ENCODE assay signal across 9 cellular contexts in the genomic region with DNA sequence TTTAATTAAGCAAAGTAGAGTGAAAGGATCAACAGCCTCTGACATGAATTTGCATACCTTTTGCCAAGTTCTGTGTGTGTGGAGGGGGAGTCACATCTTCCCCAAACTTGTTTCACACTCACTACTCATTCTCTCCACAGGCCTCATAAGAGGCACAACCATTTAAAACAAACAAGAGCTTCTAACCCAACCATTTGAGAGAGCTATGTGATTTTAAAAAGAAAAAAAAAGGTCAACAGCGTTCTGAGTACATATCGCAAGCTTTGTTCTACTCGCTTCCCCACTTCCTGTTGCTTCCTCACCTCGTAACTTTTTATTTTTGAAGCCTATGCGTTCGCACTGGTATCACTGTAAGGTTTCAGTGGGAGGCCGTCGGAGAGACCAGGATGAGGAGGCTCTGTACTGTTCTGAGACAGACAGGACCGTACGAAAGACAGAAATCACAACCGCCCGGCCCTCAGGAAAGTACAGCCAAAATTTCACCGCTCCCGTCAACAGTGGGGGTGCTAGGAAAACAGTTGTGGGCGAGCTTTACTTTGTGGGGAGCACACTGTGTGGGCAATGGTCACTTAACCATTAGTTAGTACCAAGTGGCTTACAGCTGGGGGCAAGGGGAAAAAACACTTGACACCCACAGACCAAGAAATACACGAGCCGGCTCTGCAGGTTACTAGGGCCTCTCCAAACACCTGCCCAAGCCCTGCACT.
DNase-seq lines count a peak whose midpoint lies in the region; ATAC-seq and TF ChIP-seq lines count a peak whose summit lies in the region.
"Had no signal": no experiment of that assay in that cellular context is flagged by ENCODE, and none has a peak within 500 bp of the region (broad histone marks: within the 10 kb centered on the region; RNA-seq: fewer than 3 reads in every experiment).

No MANE protein-coding gene starts in this region.

- H3K4me3 Mint-ChIP-seq in activated T-cell treated with anti-CD3 and anti-CD28 coated beads, Interleukin-2, amount 50 U/mL, for 72 hours = peak overlapping the region; percentile 76 to 94
- H3K4me3 Mint-ChIP-seq in progenitor cell of endocrine pancreas (ENCODE audit: low read depth) = no peak overlapping the region

- H3K36me3 ChIP-seq in GM06990 (ENCODE audit: control insufficient read depth, insufficient read depth, low read length) = no peaks in the 10 kb centered on the region

- peak; percentile 62 for DNase-seq in GM06990 (ENCODE audit: extremely low read depth, insufficient read length)
- DNase-seq in Jurkat, Clone E6-1 (ENCODE audit: low read depth, low spot score) = peak; percentile 82
- DNase-seq in activated T-cell treated with anti-CD3 and anti-CD28 coated beads, Interleukin-2, amount 50 U/mL, for 72 hours = peak; percentile 82 to 90
- DNase-seq in stimulated activated CD4-positive, alpha-beta T cell treated with anti-CD3 and anti-CD28 coated beads, Interleukin-12 subunit alpha, Interleukin-12 subunit beta, amount 100 ng/mL, for 24 hours (ENCODE audit: low read depth in 2 of 2) = peak; percentile 40 to 64
- no peak for DNase-seq in T-helper 9 cell
- DNase-seq in progenitor cell of endocrine pancreas (ENCODE audit: low spot score, unreplicated experiment) = no peak
- no peak for DNase-seq in NCI-H69 (lab: John Stamatoyannopoulos, UW)
- DNase-seq: naive B cell had no signal

- peak overlapping the region; percentile 100 for H3K27ac Mint-ChIP-seq in activated T-cell treated with anti-CD3 and anti-CD28 coated beads, Interleukin-2, amount 50 U/mL, for 72 hours
- no peak overlapping the region for H3K27ac Mint-ChIP-seq in progenitor cell of endocrine pancreas

- peak overlapping the region; percentile 12; the same call in 1 of the 2 replicates for H3K4me3 ChIP-seq in GM06990 (replicated peaks; ENCODE audit: low read depth, low read length)
- peak overlapping the region; percentile 13 for H3K4me3 ChIP-seq in Jurkat, Clone E6-1 (ENCODE audit: low read length)

- H3K4me1 Mint-ChIP-seq in activated T-cell treated with anti-CD3 and anti-CD28 coated beads, Interleukin-2, amount 50 U/mL, for 72 hours (ENCODE audit: low read depth) = peaks cover 100% of the 10 kb centered on the region
- H3K4me1 Mint-ChIP-seq in progenitor cell of endocrine pancreas (ENCODE audit: low read depth) = peaks cover 12% of the 10 kb centered on the region

- H3K27me3 Mint-ChIP-seq in activated T-cell treated with anti-CD3 and anti-CD28 coated beads, Interleukin-2, amount 50 U/mL, for 72 hours (ENCODE audit: low read depth) = no peaks in the 10 kb centered on the region
- no peaks in the 10 kb centered on the region for H3K27me3 Mint-ChIP-seq in progenitor cell of endocrine pancreas
- H3K27me3 Mint-ChIP-seq: naive B cell had no signal

- TF ChIP-seq CTCF in GM06990 (IDR thresholded peaks at IDR 0.05; ENCODE audit: insufficient read depth, low read length, poor library complexity, severe bottlenecking) = no peak
- TF ChIP-seq CTCF in progenitor cell of endocrine pancreas (IDR thresholded peaks at IDR 0.05; ENCODE audit: unreplicated experiment) = no peak

- H3K9me3 Mint-ChIP-seq in activated T-cell treated with anti-CD3 and anti-CD28 coated beads, Interleukin-2, amount 50 U/mL, for 72 hours = no peaks in the 10 kb centered on the region
- H3K9me3 Mint-ChIP-seq in progenitor cell of endocrine pancreas (ENCODE audit: low read depth) = no peaks in the 10 kb centered on the region
- H3K9me3 Mint-ChIP-seq: naive B cell had no signal

- peak; percentile 86 to 90 for ATAC-seq in activated T-cell treated with anti-CD3 and anti-CD28 coated beads, Interleukin-2, amount 50 U/mL, for 72 hours (replicated peaks in 1 of 2)
- no peak for ATAC-seq in GM19463 (IDR thresholded peaks at IDR 0.05; ENCODE audit: unreplicated experiment)

- peaks cover 2 to 7% of the 10 kb centered on the region in 2 donors for H3K36me3 Mint-ChIP-seq in activated T-cell treated with anti-CD3 and anti-CD28 coated beads, Interleukin-2, amount 50 U/mL, for 72 hours (ENCODE audit: insufficient read depth in 2 of 2)
- H3K36me3 Mint-ChIP-seq in progenitor cell of endocrine pancreas (ENCODE audit: insufficient read depth) = no peaks in the 10 kb centered on the region
- H3K36me3 Mint-ChIP-seq: naive B cell had no signal

- no peaks in the 10 kb centered on the region for H3K27me3 ChIP-seq in GM06990 (replicated peaks; ENCODE audit: control insufficient read depth, insufficient read depth, low read length)

Comparison
In these comparisons a context has a peak if more than half of its experiments do, and no peak if none do; other contexts are left out.
1. DNase-seq: peak in GM06990 (single experiment), Jurkat, Clone E6-1 (single experiment), activated T-cell treated with anti-CD3 and anti-CD28 coated beads, Interleukin-2, amount 50 U/mL, for 72 hours (2 of 2) and stimulated activated CD4-positive, alpha-beta T cell treated with anti-CD3 and anti-CD28 coated beads, Interleukin-12 subunit alpha, Interleukin-12 subunit beta, amount 100 ng/mL, for 24 hours (2 of 2); none in T-helper 9 cell (single experiment), progenitor cell of endocrine pancreas (single experiment) and NCI-H69 (single experiment).